In the genomic region with DNA sequence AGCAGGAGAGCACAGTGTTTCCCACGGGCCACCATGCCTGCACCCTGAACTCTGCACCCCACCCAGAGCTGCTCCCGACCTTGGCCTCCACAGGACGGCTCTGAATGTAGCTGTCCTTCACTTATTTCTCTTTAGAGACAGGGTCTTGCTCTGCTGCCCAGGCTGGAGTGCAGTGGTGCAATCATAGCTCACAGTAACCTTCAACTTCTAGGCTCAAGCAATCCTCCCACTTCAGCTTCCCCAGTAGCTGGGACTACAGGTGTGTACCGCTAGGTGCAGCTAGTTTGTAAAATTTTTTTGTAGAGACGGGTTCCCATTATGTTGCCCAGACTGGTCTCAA, we compare ENCODE assay signal across 30 cellular contexts.
"Had no signal": no experiment of that assay in that cellular context is flagged by ENCODE, and none has a peak within 500 bp of the region (broad histone marks: within the 10 kb centered on the region; RNA-seq: fewer than 3 reads in every experiment).

No MANE protein-coding gene starts in this region.

- ATAC-seq: activated CD8-positive, alpha-beta memory T cell treated with anti-CD3 and anti-CD28 coated beads, Interleukin-2, amount 10 ng/mL, durations not matched to agents 7 days and 5 days; activated CD8-positive, alpha-beta T cell treated with anti-CD3 and anti-CD28 coated beads for 36 hours; activated naive CD8-positive, alpha-beta T cell treated with anti-CD3 and anti-CD28 coated beads, Interleukin-2, amount 50 U/mL, for 24 hours; activated T-cell treated with anti-CD3 and anti-CD28 coated beads, Interleukin-2, amount 50 U/mL, for 4 hours; activated T-cell treated with anti-CD3 and anti-CD28 coated beads, Interleukin-2, amount 50 U/mL, for 72 hours; activated T-helper 17 cell treated with anti-CD3 and anti-CD28 coated beads, Interleukin-2, amount 50 U/mL, for 72 hours had no signal

- H3K4me1 ChIP-seq: ascending aorta had no signal

- H3K9me3 ChIP-seq: ascending aorta had no signal

- H3K4me3 ChIP-seq: ascending aorta, cardiac muscle cell had no signal

- DNase-seq: activated B cell treated with CpG ODN at 0.5 μM for 24 hours; activated CD4-positive, alpha-beta memory T cell treated with anti-CD3 and anti-CD28 coated beads for 36 hours; activated CD4-positive, alpha-beta T cell treated with anti-CD3 and anti-CD28 coated beads for 4 hours; activated CD4-positive, alpha-beta T cell treated with anti-CD3 and anti-CD28 coated beads, Interleukin-2, amount 10 ng/mL, durations not matched to agents 24 days and 14 days; activated CD4-positive, alpha-beta T cell treated with anti-CD3 and anti-CD28 coated beads, Interleukin-2, amount 50 U/mL, for 1 hour; activated CD4-positive, alpha-beta T cell treated with anti-CD3 and anti-CD28 coated beads, Interleukin-2, amount 50 U/mL, for 4 hours; activated CD4-positive, CD25-positive, alpha-beta regulatory T cell treated with anti-CD3 and anti-CD28 coated beads, Interleukin-2, amount 50 U/mL, for 72 hours; activated CD8-positive, alpha-beta T cell treated with anti-CD3 and anti-CD28 coated beads for 36 hours; activated naive CD4-positive, alpha-beta T cell treated with anti-CD3 and anti-CD28 coated beads, Interleukin-2, amount 10 ng/mL, durations not matched to agents 7 days and 5 days; activated naive CD4-positive, alpha-beta T cell treated with Interleukin-2 at 50 U/mL for 16 hours; activated naive CD8-positive, alpha-beta T cell treated with anti-CD3 and anti-CD28 coated beads, Interleukin-2, amount 10 ng/mL, durations not matched to agents 7 days and 5 days; activated naive CD8-positive, alpha-beta T cell treated with anti-CD3 and anti-CD28 coated beads, Interleukin-2, amount 50 U/mL, for 24 hours; activated T-cell treated with anti-CD3 and anti-CD28 coated beads for 4 hours; activated T-cell treated with anti-CD3 and anti-CD28 coated beads, Interleukin-2, amount 50 U/mL, for 1 hour; activated T-cell treated with anti-CD3 and anti-CD28 coated beads, Interleukin-2, amount 50 U/mL, for 4 hours; activated T-cell treated with anti-CD3 and anti-CD28 coated beads, Interleukin-2, amount 50 U/mL, for 72 hours; amygdala; anterior cingulate cortex; caudate nucleus; cerebellar nuclear complex; T-helper 1 cell; T-helper 2 cell; T-helper 9 cell had no signal

- H3K27me3 ChIP-seq: ascending aorta, cardiac muscle cell had no signal

- H3K27ac ChIP-seq: ascending aorta, cardiac muscle cell, VCaP had no signal

- FAIRE-seq: bronchial epithelial cell, TTC549 had no signal
